24 cellular contexts compared by ENCODE assay signal in the genomic region with DNA sequence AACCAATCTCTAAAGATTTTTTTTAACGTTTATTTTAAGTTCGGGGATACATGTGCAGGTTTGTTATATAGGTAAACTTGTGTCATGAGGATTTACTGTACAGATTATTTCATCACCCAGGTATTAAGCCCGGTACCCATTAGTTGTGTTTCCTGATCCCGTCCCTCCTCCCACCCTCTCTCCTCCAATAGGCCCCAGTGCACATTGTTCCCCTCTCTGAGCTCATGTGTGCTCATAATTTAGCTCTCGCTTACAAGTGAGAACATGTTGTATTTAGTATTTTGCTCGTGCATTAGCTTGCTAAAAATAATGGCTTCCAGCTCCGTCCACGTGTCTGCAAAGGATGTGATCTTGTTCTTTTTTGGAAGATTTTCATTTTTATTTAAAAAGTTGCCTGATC.
"Had no signal": no experiment of that assay in that cellular context is flagged by ENCODE, and none has a peak within 500 bp of the region (broad histone marks: within the 10 kb centered on the region; RNA-seq: fewer than 3 reads in every experiment).

No MANE protein-coding gene starts in this region.

- H3K9me3 ChIP-seq: esophagus squamous epithelium, spleen, testis, tibial nerve, upper lobe of right lung, vagina had no signal

- H3K4me2 ChIP-seq: hepatocyte had no signal

- H3K4me3 ChIP-seq: dorsolateral prefrontal cortex, esophagus squamous epithelium, hepatocyte, lung, spleen, testis, tibial nerve, upper lobe of right lung, vagina had no signal

- DNase-seq: cortex of kidney; dorsolateral prefrontal cortex; effector memory CD4-positive, alpha-beta T cell; esophagus squamous epithelium; foreskin fibroblast; head of caudate nucleus; kidney; left colon; left ventricle myocardium superior; mesendoderm; naive B cell; posterior cingulate gyrus; spleen; stimulated activated CD4-positive, alpha-beta T cell treated with anti-CD3 and anti-CD28 coated beads, Interleukin-15, amount 100 ng/mL, for 24 hours; stimulated activated CD4-positive, alpha-beta T cell treated with anti-CD3 and anti-CD28 coated beads, Interleukin-1b, Interleukin-23, amount 100 ng/mL, for 48 hours; stimulated activated CD4-positive, alpha-beta T cell treated with anti-CD3 and anti-CD28 coated beads, Interleukin-4, amount 100 ng/mL, for 24 hours; stimulated activated naive B cell treated with anti-CD40 and anti-IgM and Interleukin-4, amounts not matched to agents 10 μg/mL and 1 μg/mL and 100 μg/mL, for 72 hours; stimulated activated naive CD8-positive, alpha-beta T cell treated with anti-CD3 and anti-CD28 coated beads, Interleukin-15, amount 100 ng/mL, for 72 hours; testis; upper lobe of right lung had no signal

- H3K27ac ChIP-seq: dorsolateral prefrontal cortex, esophagus squamous epithelium, hepatocyte, spleen, testis, tibial nerve, upper lobe of right lung, vagina had no signal

- H3K36me3 ChIP-seq: esophagus squamous epithelium, spleen, tibial nerve, upper lobe of right lung, vagina had no signal

- H2AFZ ChIP-seq: hepatocyte had no signal

- H3K4me1 ChIP-seq: esophagus squamous epithelium, spleen, testis, tibial nerve, upper lobe of right lung, vagina had no signal

- H3K27me3 ChIP-seq: dorsolateral prefrontal cortex, esophagus squamous epithelium, hepatocyte, spleen, testis, tibial nerve, upper lobe of right lung, vagina had no signal
